13 cellular contexts compared by ENCODE assay signal in genomic region chr20:19260412-19261090, GRCh38. TPM values are rescaled to one million over a fixed set of nuclear protein-coding genes. Genes with fewer than 3 reads are reported as not detected.
A peak's percentile ranks its signal among the peaks of the same experiment; 100 is the strongest.
DNase-seq lines count a peak whose midpoint lies in the region; ATAC-seq and TF ChIP-seq lines count a peak whose summit lies in the region.
"Had no signal": no experiment of that assay in that cellular context is flagged by ENCODE, and none has a peak within 500 bp of the region (broad histone marks: within the 10 kb centered on the region; RNA-seq: fewer than 3 reads in every experiment).

No MANE protein-coding gene starts in this region.

- H3K9me3 ChIP-seq in mucosa of descending colon, result no peaks in the 10 kb centered on the region
- H3K9me3 ChIP-seq in left lung, result no peaks in the 10 kb centered on the region
- H3K9me3 ChIP-seq: SJSA1 had no signal

- no peak for TF ChIP-seq CTCF in mucosa of descending colon (IDR thresholded peaks at IDR 0.05)
- TF ChIP-seq CTCF in left lung (IDR thresholded peaks at IDR 0.05), result no peak

- H3K4me1 ChIP-seq in mucosa of descending colon (ENCODE audit: low read depth), result no peaks in the 10 kb centered on the region
- peaks cover 0 to 4% of the 10 kb centered on the region in 2 donors for H3K4me1 ChIP-seq in left lung
- H3K4me1 ChIP-seq: SJSA1 had no signal

- ATAC-seq in GM18867 (IDR thresholded peaks at IDR 0.05; ENCODE audit: unreplicated experiment), result peak; percentile 72
- ATAC-seq in HG02642 (IDR thresholded peaks at IDR 0.05; ENCODE audit: poor library complexity, unreplicated experiment), result peak; percentile 52
- ATAC-seq in mucosa of descending colon, result peak; percentile 40
- no peak for ATAC-seq in left lung
- ATAC-seq in HG03097 (IDR thresholded peaks at IDR 0.05; ENCODE audit: low FRiP score, unreplicated experiment), result no peak
- ATAC-seq in HG02588 (IDR thresholded peaks at IDR 0.05; ENCODE audit: unreplicated experiment), result no peak

- intact Hi-C loops in mucosa of descending colon (cut with DNase I, micrococcal nuclease), result no loop called here
- intact Hi-C loops in left lung (cut with DNase I), result no loop called here

- no peak overlapping the region for H3K27ac ChIP-seq in left lung
- H3K27ac ChIP-seq: SJSA1 had no signal

- H3K36me3 ChIP-seq in mucosa of descending colon (ENCODE audit: low read depth) (no peaks in the 10 kb centered on the region), left lung (no peaks in the 10 kb centered on the region)
- H3K36me3 ChIP-seq: SJSA1 had no signal

- DNase-seq in RKO (ENCODE audit: low spot score) (peak; percentile 33), mucosa of descending colon (peak in 1 of 3 donors; percentile 10), left lung (no peak)
- DNase-seq: activated CD4-positive, alpha-beta T cell treated with anti-CD3 and anti-CD28 coated beads, Interleukin-2, amount 10 ng/mL, durations not matched to agents 7 days and 5 days; activated naive CD4-positive, alpha-beta T cell treated with anti-CD3 and anti-CD28 coated beads, Interleukin-2, amount 50 U/mL, for 16 hours; DMS79 treated with DMSO at 0.1 percent for 48 hours; NCI-H2171; retina had no signal

- H3K4me3 ChIP-seq in mucosa of descending colon, result no peak overlapping the region
- H3K4me3 ChIP-seq in left lung, result no peak overlapping the region
- H3K4me3 ChIP-seq: SJSA1 had no signal

- H3K27me3 ChIP-seq in left lung, result no peaks in the 10 kb centered on the region
- H3K27me3 ChIP-seq: SJSA1 had no signal

RNA-seq across cellular contexts. Expression of gene SLC24A3, which starts 48.1 kb away (rescaled TPM):
- total RNA-seq in mucosa of descending colon, result 10 to 100 TPM in 1 of 3 donors, 1 to 10 TPM in 2; 4.3 to 34.9 (median 5.7) TPM
- total RNA-seq in left lung, result 1 to 10 TPM; 4.4 to 6.0 TPM
- total RNA-seq: activated CD4-positive, alpha-beta T cell treated with anti-CD3 and anti-CD28 coated beads, Interleukin-2, amount 10 ng/mL, durations not matched to agents 7 days and 5 days; SJSA1 had no signal

Comparison
In these comparisons a context has a peak if more than half of its experiments do, and no peak if none do; other contexts are left out.
1. ATAC-seq: peak in GM18867 (single experiment), HG02642 (single experiment) and mucosa of descending colon (single experiment); none in left lung (single experiment), HG03097 (single experiment) and HG02588 (single experiment).